In the genomic region with DNA sequence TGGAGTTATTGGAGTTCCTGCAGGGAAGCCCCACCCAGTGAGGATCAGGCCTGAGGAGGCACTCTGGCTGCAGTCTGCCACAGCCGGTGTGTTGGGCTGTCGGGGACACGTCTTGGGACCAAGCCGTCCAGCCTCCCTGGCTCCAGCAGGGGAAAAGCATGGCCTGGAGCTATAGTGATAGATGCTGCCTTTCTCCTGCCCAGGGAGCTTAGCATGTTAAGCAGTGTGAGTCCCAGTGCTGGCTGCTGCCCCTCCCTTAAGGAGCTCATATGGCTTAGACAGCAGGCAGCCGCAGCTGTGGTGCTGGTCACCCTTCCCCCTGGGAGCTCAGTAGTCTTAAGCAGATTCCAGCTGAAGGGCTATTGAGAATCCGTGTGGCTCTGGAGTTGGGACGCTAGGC, we compare ENCODE assay signal across 20 cellular contexts.
DNase-seq lines count a peak whose midpoint lies in the region; ATAC-seq, FAIRE-seq and TF ChIP-seq lines count a peak whose summit lies in the region.
"Had no signal": no experiment of that assay in that cellular context is flagged by ENCODE, and none has a peak within 500 bp of the region (broad histone marks: within the 10 kb centered on the region; RNA-seq: fewer than 3 reads in every experiment).

No MANE protein-coding gene starts in this region.

- H3K4me3 Mint-ChIP-seq in H9 = no peak overlapping the region
- H3K4me3 Mint-ChIP-seq: GM23338, HFFc6 had no signal

- no peak overlapping the region for H3K23ac ChIP-seq in H9 (ENCODE audit: insufficient read length, low read depth, low read length)

- H3K23me2 ChIP-seq in H9 (ENCODE audit: insufficient read length, low read depth, low read length, poor library complexity, severe bottlenecking) = no peaks in the 10 kb centered on the region

- H3K27me3 ChIP-seq in H9 (ENCODE audit: insufficient read depth, low read length) (no peaks in the 10 kb centered on the region), SJCRH30 (no peaks in the 10 kb centered on the region)

- no peak overlapping the region for H2AK5ac ChIP-seq in H9 (ENCODE audit: insufficient read length, low read length)

- no peaks in the 10 kb centered on the region; the same call in 1 of the 2 replicates for H3K4me1 ChIP-seq in H9 (ENCODE audit: insufficient read depth, low read length)
- peaks cover 29% of the 10 kb centered on the region for H3K4me1 ChIP-seq in SJCRH30

- no peak overlapping the region for H3K27ac ChIP-seq in H9 (ENCODE audit: insufficient read length, low read depth, low read length)
- H3K27ac ChIP-seq in SJCRH30 = no peak overlapping the region
- H3K27ac ChIP-seq: PC-9, SK-N-MC had no signal

- H2AFZ ChIP-seq in H9 (ENCODE audit: low read length) = no peak overlapping the region
- H2AFZ ChIP-seq: GM23338, PC-9 had no signal

- H3K79me2 ChIP-seq in H9 (ENCODE audit: insufficient read depth, low read length) = 0 out of 2 replicates have a peak, but pooled peaks cover 3% of the 10 kb centered on the region

- H4K5ac ChIP-seq in H9 (ENCODE audit: insufficient read length, low read depth, low read length) = no peak overlapping the region

- H3K9me3 Mint-ChIP-seq in H9 = peaks cover 6 to 8% of the 10 kb centered on the region in 2 experiments
- H3K9me3 Mint-ChIP-seq: HFFc6 had no signal

- no peak for TF ChIP-seq CTCF in D721Med (IDR thresholded peaks at IDR 0.05; ENCODE audit: insufficient read depth, missing control alignments)
- TF ChIP-seq CTCF in H9 (conservative IDR thresholded peaks at IDR 0.05) = no peak

- no peak overlapping the region for H2BK120ac ChIP-seq in H9 (ENCODE audit: low read depth, low read length, poor library complexity, severe bottlenecking)

- DNase-seq in D721Med (ENCODE audit: insufficient read length, low spot score) (peak; percentile 20), H9 (peak; percentile 27), SJCRH30 (peak; percentile 19 to 26), myocyte (ENCODE audit: low read depth) (peak; percentile 63), NCI-H1930 (lab: John Stamatoyannopoulos, UW) (no peak), anterior cingulate cortex (lab: John Stamatoyannopoulos, UW) (no peak)
- DNase-seq: Calu3; CD4-positive, CD25-positive, alpha-beta regulatory T cell; DND-41; GDM1; HFFc6; NCI-H1092; NCI-H146; PC-9; T-cell had no signal

- H3K56ac ChIP-seq in H9 (ENCODE audit: insufficient read length, low read depth, low read length) = no peak overlapping the region

- H3K79me1 ChIP-seq in H9 (ENCODE audit: insufficient read depth, low read depth, low read length, poor library complexity, severe bottlenecking) = peaks cover 3% of the 10 kb centered on the region

- no peak overlapping the region for H3K4me2 ChIP-seq in H9 (ENCODE audit: insufficient read depth, insufficient read length, low read length)
- H3K4me2 ChIP-seq: GM23338, PC-9 had no signal

- H2BK12ac ChIP-seq in H9 (ENCODE audit: insufficient read length, low read depth, low read length) = no peak overlapping the region

- H3K9me3 ChIP-seq in H9 (ENCODE audit: control insufficient read depth, low read depth, low read length) (no peaks in the 10 kb centered on the region), SJCRH30 (replicated peaks) (peaks cover 10% of the 10 kb centered on the region)

- H3K36me3 ChIP-seq in SJCRH30 = no peaks in the 10 kb centered on the region; the same call in 1 of the 2 replicates

- no peak overlapping the region for H4K91ac ChIP-seq in H9 (ENCODE audit: insufficient read length, low read depth, low read length)

- H3K27me3 Mint-ChIP-seq in H9 (ENCODE audit: low read depth) = no peaks in the 10 kb centered on the region
- H3K27me3 Mint-ChIP-seq: CD4-positive, CD25-positive, alpha-beta regulatory T cell; T-cell had no signal

- WGBS in H9 (ENCODE audit: extremely low coverage, insufficient read length, low lambda C conversion rate) = no CpG with 5 or more reads among the region's 7 CpGs

- no peak overlapping the region for H3K14ac ChIP-seq in H9 (ENCODE audit: insufficient read depth, low read length)

- no peak overlapping the region for H2BK15ac ChIP-seq in H9 (ENCODE audit: low read depth, low read length)

- no peak overlapping the region for H3K27ac Mint-ChIP-seq in H9
- H3K27ac Mint-ChIP-seq: CD4-positive, CD25-positive, alpha-beta regulatory T cell; GM23338; HFFc6; T-cell had no signal

- H4K20me1 ChIP-seq in H9 (ENCODE audit: control insufficient read depth, insufficient read depth, insufficient read length) = no peaks in the 10 kb centered on the region

- no peak overlapping the region for H3K4me3 ChIP-seq in SJCRH30
- H3K4me3 ChIP-seq: GM12878, GM23338, PC-9, SK-N-MC had no signal

- no peak overlapping the region for H3K9ac ChIP-seq in H9 (ENCODE audit: extremely low read depth, insufficient read length, low read length)

- H3K36me3 Mint-ChIP-seq in H9 (ENCODE audit: insufficient read depth in 1 of 3, low read depth in 3 of 3) = peaks cover 4 to 18% (median 13%) of the 10 kb centered on the region in 3 experiments

- H3K4ac ChIP-seq in H9 (ENCODE audit: low read depth, low read length) = no peak overlapping the region

- FAIRE-seq in D721Med (lab: Jason Lieb, UNC) = peak; percentile 82
- FAIRE-seq: GM12878, GM18507 had no signal

- no peak overlapping the region for H4K8ac ChIP-seq in H9 (replicated peaks; ENCODE audit: insufficient read length, low read depth, low read length)

- no peak overlapping the region for H3T11ph ChIP-seq in H9 (ENCODE audit: low read length)

- H3K18ac ChIP-seq in H9 (ENCODE audit: insufficient read length, low read depth, low read length) = no peak overlapping the region

- no peak overlapping the region for H2BK20ac ChIP-seq in H9 (ENCODE audit: low read depth, low read length, poor library complexity, severe bottlenecking)

- H3K4me1 Mint-ChIP-seq in H9 = peaks cover 19 to 28% of the 10 kb centered on the region in 2 experiments

- no peak overlapping the region for H2BK5ac ChIP-seq in H9 (ENCODE audit: insufficient read length, low read length)

- no peak for ATAC-seq in HG03469 (IDR thresholded peaks at IDR 0.05; ENCODE audit: unreplicated experiment)
- ATAC-seq: GM12878, GM23338, T-cell had no signal

Comparison
In these comparisons a context has a peak if more than half of its experiments do, and no peak if none do; other contexts are left out.
1. DNase-seq: peak in D721Med (single experiment), H9 (single experiment), SJCRH30 (2 of 2) and myocyte (single experiment); none in NCI-H1930 (0 of 2) and anterior cingulate cortex (0 of 58).